In genomic region chr6:167291623-167292300, GRCh38 we compare ENCODE assay signal across 1 cellular context.
TF ChIP-seq lines count a peak whose summit lies in the region.

No MANE protein-coding gene starts in this region.

TF ChIP-seq in HepG2, 621 proteins besides CTCF, POLR2A, EP300 and RAD21 (continued from another document and continues in another):
- TF ChIP-seq SKIL (CRISPR knock-in tag; IDR thresholded peaks at IDR 0.05; ENCODE audit: borderline replicate concordance) (peak; percentile 58; the same call in 1 of the 2 replicates), CEBPG (CRISPR knock-in tag; IDR thresholded peaks at IDR 0.05) (peak; percentile 99), ZFP90 (CRISPR knock-in tag; IDR thresholded peaks at IDR 0.05; ENCODE audit: borderline replicate concordance) (no peak), SUZ12 (IDR thresholded peaks at IDR 0.05; ENCODE audit: low read depth, low read length) (no peak), REPIN1 (CRISPR knock-in tag; IDR thresholded peaks at IDR 0.05; ENCODE audit: borderline replicate concordance, low read depth) (0 out of 2 replicates have a peak, but pooled peaks have one; percentile 30), ZNF670 (CRISPR knock-in tag; IDR thresholded peaks at IDR 0.05; ENCODE audit: borderline replicate concordance) (no peak; the same call in 1 of the 2 replicates), FOXM1 (CRISPR knock-in tag; IDR thresholded peaks at IDR 0.05) (no peak), ZNF329 (CRISPR knock-in tag; IDR thresholded peaks at IDR 0.05; ENCODE audit: low read depth) (no peak), BRCA1 (CRISPR knock-in tag; IDR thresholded peaks at IDR 0.05) (no peak), ZFP82 (CRISPR knock-in tag; IDR thresholded peaks at IDR 0.05; ENCODE audit: borderline replicate concordance) (no peak), NR3C1 (CRISPR knock-in tag; IDR thresholded peaks at IDR 0.05) (no peak), ZNF33A (CRISPR knock-in tag; IDR thresholded peaks at IDR 0.05; ENCODE audit: borderline replicate concordance) (no peak), SKI (IDR thresholded peaks at IDR 0.05; ENCODE audit: partially characterized antibody) (no peak), MIXL1 (CRISPR knock-in tag; IDR thresholded peaks at IDR 0.05) (peak; percentile 11; the same call in 1 of the 2 replicates), ZBTB34 (CRISPR knock-in tag; IDR thresholded peaks at IDR 0.05) (0 out of 2 replicates have a peak, but pooled peaks have one; percentile 76), ZFY (CRISPR knock-in tag; IDR thresholded peaks at IDR 0.05) (no peak), ZNF891 (CRISPR knock-in tag; IDR thresholded peaks at IDR 0.05) (no peak), RNF219 (CRISPR knock-in tag; IDR thresholded peaks at IDR 0.05) (0 out of 2 replicates have a peak, but pooled peaks have one; percentile 13), MAF1 (CRISPR knock-in tag; IDR thresholded peaks at IDR 0.05; ENCODE audit: borderline replicate concordance) (no peak), ZSCAN9 (CRISPR knock-in tag; IDR thresholded peaks at IDR 0.05; ENCODE audit: borderline replicate concordance) (no peak), ZNF430 (CRISPR knock-in tag; IDR thresholded peaks at IDR 0.05) (peak; percentile 86), AKNA (CRISPR knock-in tag; IDR thresholded peaks at IDR 0.05; ENCODE audit: borderline replicate concordance) (no peak), U2AF1 (optimal IDR thresholded peaks at IDR 0.05; ENCODE audit: low read depth, low read length) (no peak), ZNF570 (CRISPR knock-in tag; IDR thresholded peaks at IDR 0.05; ENCODE audit: borderline replicate concordance) (no peak), ZNF281 (CRISPR knock-in tag; IDR thresholded peaks at IDR 0.05; ENCODE audit: borderline replicate concordance) (peak; percentile 9; the same call in 1 of the 2 replicates), ZNF850 (CRISPR knock-in tag; conservative IDR thresholded peaks at IDR 0.05) (no peak), ZNF512B (CRISPR knock-in tag; IDR thresholded peaks at IDR 0.05; ENCODE audit: borderline replicate concordance) (peak; percentile 45; the same call in 1 of the 2 replicates), ZBTB49 (CRISPR knock-in tag; IDR thresholded peaks at IDR 0.05; ENCODE audit: borderline replicate concordance) (no peak), MXI1 (IDR thresholded peaks at IDR 0.05; ENCODE audit: borderline replicate concordance, low read depth, low read length) (no peak), ZNF235 (CRISPR knock-in tag; IDR thresholded peaks at IDR 0.05; ENCODE audit: borderline replicate concordance) (no peak), PAWR (CRISPR knock-in tag; IDR thresholded peaks at IDR 0.05; ENCODE audit: borderline replicate concordance) (no peak), MBNL3 (CRISPR knock-in tag; conservative IDR thresholded peaks at IDR 0.05) (no peak), GZF1 (CRISPR knock-in tag; IDR thresholded peaks at IDR 0.05) (no peak), ARID5B (CRISPR knock-in tag; IDR thresholded peaks at IDR 0.05) (peak; percentile 74), SP1 (IDR thresholded peaks at IDR 0.05) (no peak), SP1 (CRISPR knock-in tag; IDR thresholded peaks at IDR 0.05) (no peak)
